In the genomic region with DNA sequence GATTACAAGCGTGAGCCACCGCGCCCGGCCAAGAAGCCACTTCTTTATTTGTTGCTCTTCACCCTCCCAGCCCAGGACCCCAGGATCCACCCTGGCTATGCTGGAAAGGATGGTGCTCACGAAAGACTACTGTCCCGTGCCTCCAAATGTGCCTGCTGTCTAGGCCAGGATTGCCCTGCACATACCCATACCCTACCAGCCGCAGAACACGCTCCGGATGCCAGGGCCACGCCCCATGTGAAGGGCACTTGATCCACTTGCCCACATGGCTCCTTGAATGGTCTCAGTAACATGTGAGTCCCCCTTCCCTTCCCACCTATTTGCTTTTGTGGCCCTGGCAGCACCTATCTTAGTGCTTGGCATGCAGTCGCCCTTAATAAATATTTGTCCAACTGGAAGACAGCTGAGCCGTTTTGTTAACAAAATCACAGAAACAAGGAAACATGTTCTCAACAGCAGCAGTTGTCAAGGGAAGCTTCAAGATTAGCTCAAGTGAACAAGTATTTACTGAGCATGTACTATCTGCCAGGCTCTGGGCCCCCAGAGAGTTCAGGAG, we compare ENCODE assay signal across 20 cellular contexts. TPM values are rescaled to one million over a fixed set of nuclear protein-coding genes. Genes with fewer than 3 reads are reported as not detected.
A peak's percentile ranks its signal among the peaks of the same experiment; 100 is the strongest.
DNase-seq lines count a peak whose midpoint lies in the region; ATAC-seq, FAIRE-seq and TF ChIP-seq lines count a peak whose summit lies in the region.
"Had no signal": no experiment of that assay in that cellular context is flagged by ENCODE, and none has a peak within 500 bp of the region (broad histone marks: within the 10 kb centered on the region; RNA-seq: fewer than 3 reads in every experiment).

No MANE protein-coding gene starts in this region.

- no peak overlapping the region for H3K27ac Mint-ChIP-seq in activated CD4-positive, alpha-beta memory T cell treated with anti-CD3 and anti-CD28 coated beads, Interleukin-2, amount 10 ng/mL, durations not matched to agents 7 days and 5 days

- CTCF ChIA-PET in HepG2 (lab: Yijun Ruan, JAX; ENCODE audit: low intra/inter-chr PET ratio, low total read pairs) (no interaction called here), OCI-LY7 (lab: Charles Lee; ENCODE audit: unreplicated experiment) (interaction anchor here (1.0 to 1.3 kb wide), 2 partner anchors 24 to 41 kb away, joined by 3 to 4 read pairs; no protein-coding TSS in a partner anchor)
- CTCF ChIA-PET in activated CD4-positive, alpha-beta memory T cell treated with anti-CD3 and anti-CD28 coated beads, Interleukin-2, amount 10 ng/mL, durations not matched to agents 7 days and 5 days (lab: Charles Lee): interaction anchor here (0.7 to 2.0 kb wide), 6 partner anchors 8 to 590 kb away, joined by 3 to 7 read pairs (median 4); no protein-coding TSS in a partner anchor

- H3K36me3 ChIP-seq in right lobe of liver: no peaks in the 10 kb centered on the region
- no peaks in the 10 kb centered on the region; a peak in 1 of 5 replicates for H3K36me3 ChIP-seq in HepG2 (replicated peaks in 1 of 2; ENCODE audit: control insufficient read depth in 1 of 2, insufficient read depth in 2 of 2, low read length in 2 of 2)
- no peaks in the 10 kb centered on the region for H3K36me3 ChIP-seq in OCI-LY7 (ENCODE audit: insufficient read depth, low read length)
- H3K36me3 ChIP-seq in lower lobe of right lung: no peaks in the 10 kb centered on the region
- no peaks in the 10 kb centered on the region for H3K36me3 ChIP-seq in left ventricle myocardium inferior
- H3K36me3 ChIP-seq in ascending aorta: no peaks in the 10 kb centered on the region
- H3K36me3 ChIP-seq: BE2C, MG63 had no signal

- POLR2A ChIA-PET in HepG2 (lab: Yijun Ruan, JAX) (no interaction called here), OCI-LY7 (lab: Charles Lee) (interaction anchor here (0.5 to 1.4 kb wide), 6 partner anchors 15 to 1800 kb away, joined by 3 to 6 read pairs (median 4); no protein-coding TSS in a partner anchor)
- POLR2A ChIA-PET in activated CD4-positive, alpha-beta memory T cell treated with anti-CD3 and anti-CD28 coated beads, Interleukin-2, amount 10 ng/mL, durations not matched to agents 7 days and 5 days (lab: Charles Lee): interaction anchor here (2.7 kb wide), 1 partner anchor 16 kb away, joined by 13 read pairs; no protein-coding TSS in a partner anchor

- no peak for TF ChIP-seq RAD21 in HepG2 (CRISPR knock-in tag; IDR thresholded peaks at IDR 0.05)

- in situ Hi-C loops in HepG2 (cut with HindIII; ENCODE audit: extremely low pct_ligation_motif_present, low pct_unique_long_range_greater_than_20kb): no loop called here

- BruUV-seq in HepG2 (replicated peaks; lab: Mats Ljungman, UMichigan) (no TSS peak), OCI-LY7 (replicated peaks; lab: Mats Ljungman, UMichigan) (no TSS peak)

- no peak for TF ChIP-seq EP300 in HepG2 (IDR thresholded peaks at IDR 0.05; ENCODE audit: low read depth in 2 of 2, low read length in 2 of 2)
- TF ChIP-seq EP300 in HepG2 (CRISPR knock-in tag; IDR thresholded peaks at IDR 0.05; ENCODE audit: borderline replicate concordance): no peak

- no peaks in the 10 kb centered on the region for H3K9me2 ChIP-seq in OCI-LY7 (ENCODE audit: insufficient read depth, low read length)

- H3K4me2 ChIP-seq in HepG2 (ENCODE audit: low read depth, low read length) (no peak overlapping the region), OCI-LY7 (ENCODE audit: low read length) (peak overlapping the region; percentile 35; the same call in 1 of the 2 replicates)
- H3K4me2 ChIP-seq: KMS-11 had no signal

- H4K20me1 ChIP-seq in HepG2 (ENCODE audit: insufficient read depth, low read length) (no peaks in the 10 kb centered on the region), OCI-LY7 (ENCODE audit: insufficient read depth, low read length) (no peaks in the 10 kb centered on the region)

- H3K27ac ChIP-seq in right lobe of liver (no peak overlapping the region), HepG2 (ENCODE audit: extremely low read length, insufficient read depth, low read length) (no peak overlapping the region), OCI-LY7 (ENCODE audit: low read depth, low read length, poor library complexity, severe bottlenecking) (peak overlapping the region; percentile 32), lower lobe of right lung (no peak overlapping the region), left ventricle myocardium inferior (replicated peaks) (no peak overlapping the region), ascending aorta (no peak overlapping the region)
- H3K27ac ChIP-seq: KMS-11 had no signal

- peaks cover 2% of the 10 kb centered on the region for H3K27me3 Mint-ChIP-seq in activated CD4-positive, alpha-beta memory T cell treated with anti-CD3 and anti-CD28 coated beads, Interleukin-2, amount 10 ng/mL, durations not matched to agents 7 days and 5 days

- no peak overlapping the region for H3K4me3 Mint-ChIP-seq in activated CD4-positive, alpha-beta memory T cell treated with anti-CD3 and anti-CD28 coated beads, Interleukin-2, amount 10 ng/mL, durations not matched to agents 7 days and 5 days

- no peaks in the 10 kb centered on the region for H3K9me3 ChIP-seq in right lobe of liver
- no peaks in the 10 kb centered on the region for H3K9me3 ChIP-seq in HepG2 (ENCODE audit: low read length)
- no peaks in the 10 kb centered on the region for H3K9me3 ChIP-seq in OCI-LY7 (ENCODE audit: low read length)
- H3K9me3 ChIP-seq in lower lobe of right lung: no peaks in the 10 kb centered on the region
- H3K9me3 ChIP-seq in left ventricle myocardium inferior (replicated peaks): no peaks in the 10 kb centered on the region
- no peaks in the 10 kb centered on the region for H3K9me3 ChIP-seq in ascending aorta
- H3K9me3 ChIP-seq: BE2C, MG63 had no signal

- TF ChIP-seq CTCF in right lobe of liver (IDR thresholded peaks at IDR 0.05): no peak
- TF ChIP-seq CTCF in HepG2 (CRISPR knock-in tag; IDR thresholded peaks at IDR 0.05): no peak
- TF ChIP-seq CTCF in OCI-LY7 (conservative IDR thresholded peaks at IDR 0.05; ENCODE audit: low read length): no peak
- no peak for TF ChIP-seq CTCF in lower lobe of right lung (IDR thresholded peaks at IDR 0.05)
- no peak for TF ChIP-seq CTCF in left ventricle myocardium inferior (IDR thresholded peaks at IDR 0.05; ENCODE audit: borderline replicate concordance)
- no peak for TF ChIP-seq CTCF in ascending aorta (IDR thresholded peaks at IDR 0.05)

- no peaks in the 10 kb centered on the region for H3K36me3 Mint-ChIP-seq in activated CD4-positive, alpha-beta memory T cell treated with anti-CD3 and anti-CD28 coated beads, Interleukin-2, amount 10 ng/mL, durations not matched to agents 7 days and 5 days (ENCODE audit: low read depth)

- no peak overlapping the region for H3K9ac ChIP-seq in HepG2 (ENCODE audit: insufficient read depth, low read depth, low read length)
- H3K9ac ChIP-seq: KMS-11 had no signal

- H3K4me1 ChIP-seq in right lobe of liver: peaks cover 0 to 5% (median 0%) of the 10 kb centered on the region in 4 donors
- H3K4me1 ChIP-seq in HepG2 (ENCODE audit: insufficient read depth, low read length): no peaks in the 10 kb centered on the region
- peaks cover 78% of the 10 kb centered on the region for H3K4me1 ChIP-seq in OCI-LY7 (ENCODE audit: insufficient read depth, low read length, poor library complexity, severe bottlenecking)
- peaks cover 6% of the 10 kb centered on the region for H3K4me1 ChIP-seq in lower lobe of right lung
- H3K4me1 ChIP-seq in left ventricle myocardium inferior: no peaks in the 10 kb centered on the region
- H3K4me1 ChIP-seq in ascending aorta: no peaks in the 10 kb centered on the region
- H3K4me1 ChIP-seq: BE2C had no signal

- H3K27me3 ChIP-seq in right lobe of liver (no peaks in the 10 kb centered on the region), HepG2 (ENCODE audit: control insufficient read depth in 1 of 2, insufficient read depth in 2 of 2, low read length in 2 of 2) (peaks cover 2 to 20% of the 10 kb centered on the region in 2 experiments; a peak in 4 of 5 replicates), lower lobe of right lung (ENCODE audit: low read depth) (no peaks in the 10 kb centered on the region), left ventricle myocardium inferior (ENCODE audit: low read depth) (peaks cover 34% of the 10 kb centered on the region), ascending aorta (no peaks in the 10 kb centered on the region)
- H3K27me3 ChIP-seq: BE2C, MG63 had no signal

- H2AFZ ChIP-seq in HepG2 (ENCODE audit: low read length) (no peak overlapping the region), OCI-LY7 (ENCODE audit: low read length) (no peak overlapping the region; the same call in 1 of the 2 replicates)

- 48% methylated on average over 5 of the region's 12 CpGs for WGBS in right lobe of liver (ENCODE audit: insufficient coverage, low coverage, low lambda C conversion rate, missing lambda C conversion rate)
- 57% methylated on average over 8 of the region's 12 CpGs for WGBS in HepG2 (ENCODE audit: low lambda C conversion rate)

- H3K4me3 ChIP-seq in right lobe of liver (no peak overlapping the region), HepG2 (replicated peaks in 1 of 3; ENCODE audit: insufficient read depth in 1 of 3, low read depth in 2 of 3, low read length in 3 of 3) (no peak overlapping the region), OCI-LY7 (ENCODE audit: low read depth, low read length, poor library complexity, severe bottlenecking) (no peak overlapping the region), lower lobe of right lung (no peak overlapping the region), left ventricle myocardium inferior (no peak overlapping the region), ascending aorta (no peak overlapping the region)
- H3K4me3 ChIP-seq: MG63 had no signal

- no peaks in the 10 kb centered on the region for H3K9me3 Mint-ChIP-seq in activated CD4-positive, alpha-beta memory T cell treated with anti-CD3 and anti-CD28 coated beads, Interleukin-2, amount 10 ng/mL, durations not matched to agents 7 days and 5 days

- intact Hi-C loops in right lobe of liver (cut with DNase I): no loop called here
- intact Hi-C loops in HepG2 (cut with micrococcal nuclease; ENCODE audit: unreplicated experiment): no loop called here
- intact Hi-C loops in OCI-LY7 (cut with micrococcal nuclease; ENCODE audit: unreplicated experiment): no loop called here
- intact Hi-C loops in lower lobe of right lung (cut with DNase I): no loop called here
- intact Hi-C loops in left ventricle myocardium inferior (cut with micrococcal nuclease): no loop called here
- intact Hi-C loops in ascending aorta (cut with DNase I): no loop called here

- TF ChIP-seq POLR2A in right lobe of liver (IDR thresholded peaks at IDR 0.05) (no peak), HepG2 (IDR thresholded peaks at IDR 0.05; ENCODE audit: insufficient read depth in 1 of 2, low read depth in 2 of 2, low read length in 2 of 2) (no peak)

- FAIRE-seq in HepG2 (lab: Jason Lieb, UNC): no peak
- FAIRE-seq: H1 had no signal

- peak; percentile 33 to 65 (median 47) for ATAC-seq in right lobe of liver
- no peak for ATAC-seq in HepG2
- ATAC-seq in lower lobe of right lung: peak; percentile 79 to 82
- ATAC-seq: SK-N-SH treated with all-trans-retinoic acid at 6 μM for 48 hours had no signal

- DNase-seq in right lobe of liver (no peak), HepG2 (ENCODE audit: low spot score) (no peak), OCI-LY7 (ENCODE audit: low spot score) (no peak), lower lobe of right lung (peak; percentile 76), left ventricle myocardium inferior (no peak), cerebellum (ENCODE audit: low spot score) (no peak), ascending aorta (ENCODE audit: low spot score in 2 of 2) (no peak)
- no peak for DNase-seq in activated CD4-positive, alpha-beta memory T cell treated with anti-CD3 and anti-CD28 coated beads, Interleukin-2, amount 10 ng/mL, durations not matched to agents 7 days and 5 days
- DNase-seq: ACHN; BE2C; DMS 273 treated with DMSO at 0.1 percent for 48 hours; MG63; NCI-H1417; NCI-H2081; NCI-H524 treated with DMSO at 0.1 percent for 48 hours; NK-92 treated with Interleukin-12 subunit alpha and Interleukin-12 subunit beta, amount 100 ng/mL, for 24 hours; Right ventricle myocardium superior had no signal

- peaks cover 12% of the 10 kb centered on the region for H3K4me1 Mint-ChIP-seq in activated CD4-positive, alpha-beta memory T cell treated with anti-CD3 and anti-CD28 coated beads, Interleukin-2, amount 10 ng/mL, durations not matched to agents 7 days and 5 days

- H3K79me2 ChIP-seq in HepG2 (ENCODE audit: insufficient read depth, low read length) (no peaks in the 10 kb centered on the region), OCI-LY7 (ENCODE audit: insufficient read depth, low read depth, low read length) (no peaks in the 10 kb centered on the region)

RNA-seq across cellular contexts. Expression of a gene that starts 13.8 kb away (rescaled TPM):
- total RNA-seq in right lobe of liver: 1 to 10 TPM in 4 of 6 experiments, under 1 TPM in 2; 0.35 to 2.5 (median 1.8) TPM
- 0.04 TPM in 1 of 2 replicates, not detected in the other for total RNA-seq in HepG2 (2016; rRNA removed; fragmentation: Illumina TruSeq; extraction: Trizol)
- not detected in 2 replicates for total RNA-seq in HepG2 (2016; cell fraction: cytosol; rRNA removed; fragmentation: Illumina TruSeq; extraction: Trizol; ENCODE audit: low read depth)
- 0.03 and 0.04 TPM in 2 replicates for total RNA-seq in HepG2 (2016; cell fraction: insoluble cytoplasmic fraction; rRNA removed; fragmentation: Illumina TruSeq; extraction: Trizol)
- total RNA-seq in HepG2 (2016; cell fraction: membrane; rRNA removed; fragmentation: Illumina TruSeq; extraction: Trizol): 0.03 TPM in 2 replicates
- total RNA-seq in HepG2 (2016; cell fraction: nucleus; rRNA removed; fragmentation: Illumina TruSeq; extraction: Trizol): 0.09 TPM in 1 of 2 replicates, not detected in the other
- polyA plus RNA-seq in HepG2 (2011; rRNA removed): 0.05 and 0.07 TPM in 2 replicates
- 0.05 and 0.06 TPM in 2 replicates for polyA plus RNA-seq in HepG2 (2011; cell fraction: cytosol; rRNA removed)
- 0.03 and 0.08 TPM in 2 replicates for polyA plus RNA-seq in HepG2 (2011; cell fraction: nucleus; rRNA removed)
- 0.05 and 0.17 TPM in 2 replicates for polyA plus RNA-seq in HepG2 (2012)
- polyA plus RNA-seq in HepG2 (2016; cell fraction: cytosol; fragmentation: Illumina TruSeq; extraction: Trizol; ENCODE audit: low read depth): not detected in 2 replicates
- 0.04 TPM in 1 of 2 replicates, not detected in the other for polyA plus RNA-seq in HepG2 (2016; cell fraction: insoluble cytoplasmic fraction; fragmentation: Illumina TruSeq; extraction: Trizol; ENCODE audit: low read depth)
- not detected in 2 replicates for polyA plus RNA-seq in HepG2 (2016; cell fraction: membrane; fragmentation: Illumina TruSeq; extraction: Trizol; ENCODE audit: low read depth)
- polyA plus RNA-seq in HepG2 (2016; cell fraction: nucleus; fragmentation: Illumina TruSeq; extraction: Trizol; ENCODE audit: insufficient read depth, low read depth): not detected in 2 replicates
- 0.18 TPM in 1 of 2 replicates, not detected in the other for polyA minus RNA-seq in HepG2 (2011; rRNA and poly(A)+ RNA removed; ENCODE audit: low replicate concordance)
- not detected in 2 replicates for polyA minus RNA-seq in HepG2 (2011; cell fraction: cytosol; rRNA and poly(A)+ RNA removed)
- polyA minus RNA-seq in HepG2 (2011; cell fraction: nucleus; rRNA and poly(A)+ RNA removed): 0.13 and 0.25 TPM in 2 replicates
- total RNA-seq in OCI-LY7 (2014; rRNA removed; shearing (Covaris generic)): 0.28 and 0.50 TPM in 2 replicates
- 0.35 and 0.42 TPM in 2 replicates for total RNA-seq in OCI-LY7 (2022)
- total RNA-seq in lower lobe of right lung: 7.8 TPM
- total RNA-seq in left ventricle myocardium inferior: 1.4 TPM
- total RNA-seq in cerebellum: 2.6 TPM
- not detected for total RNA-seq in ascending aorta
- total RNA-seq in activated CD4-positive, alpha-beta memory T cell treated with anti-CD3 and anti-CD28 coated beads, Interleukin-2, amount 10 ng/mL, durations not matched to agents 7 days and 5 days: 1 to 10 TPM; 1.5 to 1.7 TPM

RNA-seq across cellular contexts. Expression of a gene that starts 14.2 kb away (rescaled TPM):
- not detected for total RNA-seq in right lobe of liver
- total RNA-seq in HepG2 (2016; rRNA removed; fragmentation: Illumina TruSeq; extraction: Trizol): not detected in 2 replicates
- not detected in 2 replicates for total RNA-seq in HepG2 (2016; cell fraction: cytosol; rRNA removed; fragmentation: Illumina TruSeq; extraction: Trizol; ENCODE audit: low read depth)
- not detected in 2 replicates for total RNA-seq in HepG2 (2016; cell fraction: insoluble cytoplasmic fraction; rRNA removed; fragmentation: Illumina TruSeq; extraction: Trizol)
- total RNA-seq in HepG2 (2016; cell fraction: membrane; rRNA removed; fragmentation: Illumina TruSeq; extraction: Trizol): not detected in 2 replicates
- not detected in 2 replicates for total RNA-seq in HepG2 (2016; cell fraction: nucleus; rRNA removed; fragmentation: Illumina TruSeq; extraction: Trizol)
- polyA plus RNA-seq in HepG2 (2011; rRNA removed): not detected in 2 replicates
- not detected in 2 replicates for polyA plus RNA-seq in HepG2 (2011; cell fraction: cytosol; rRNA removed)
- polyA plus RNA-seq in HepG2 (2011; cell fraction: nucleus; rRNA removed): not detected in 2 replicates
- not detected in 2 replicates for polyA plus RNA-seq in HepG2 (2012)
- not detected in 2 replicates for polyA plus RNA-seq in HepG2 (2016; cell fraction: cytosol; fragmentation: Illumina TruSeq; extraction: Trizol; ENCODE audit: low read depth)
- polyA plus RNA-seq in HepG2 (2016; cell fraction: insoluble cytoplasmic fraction; fragmentation: Illumina TruSeq; extraction: Trizol; ENCODE audit: low read depth): not detected in 2 replicates
- not detected in 2 replicates for polyA plus RNA-seq in HepG2 (2016; cell fraction: membrane; fragmentation: Illumina TruSeq; extraction: Trizol; ENCODE audit: low read depth)
- not detected in 2 replicates for polyA plus RNA-seq in HepG2 (2016; cell fraction: nucleus; fragmentation: Illumina TruSeq; extraction: Trizol; ENCODE audit: insufficient read depth, low read depth)
- not detected in 2 replicates for polyA minus RNA-seq in HepG2 (2011; rRNA and poly(A)+ RNA removed; ENCODE audit: low replicate concordance)
- not detected in 2 replicates for polyA minus RNA-seq in HepG2 (2011; cell fraction: cytosol; rRNA and poly(A)+ RNA removed)
- not detected in 2 replicates for polyA minus RNA-seq in HepG2 (2011; cell fraction: nucleus; rRNA and poly(A)+ RNA removed)
- total RNA-seq in OCI-LY7 (2014; rRNA removed; shearing (Covaris generic)): 0.44 TPM in 1 of 2 replicates, not detected in the other
- 0.57 and 0.83 TPM in 2 replicates for total RNA-seq in OCI-LY7 (2022)
- total RNA-seq in lower lobe of right lung: not detected
- not detected for total RNA-seq in left ventricle myocardium inferior
- not detected for total RNA-seq in cerebellum
- not detected for total RNA-seq in ascending aorta
- total RNA-seq in activated CD4-positive, alpha-beta memory T cell treated with anti-CD3 and anti-CD28 coated beads, Interleukin-2, amount 10 ng/mL, durations not matched to agents 7 days and 5 days: under 1 TPM; 0.18 to 0.40 TPM
- total RNA-seq: H1, Right ventricle myocardium superior had no signal
- polyA plus RNA-seq: H1 had no signal

RNA-seq across cellular contexts. Expression of a gene that starts 33.0 kb away (rescaled TPM):
- total RNA-seq in right lobe of liver (not detected), HepG2 (2016; rRNA removed; fragmentation: Illumina TruSeq; extraction: Trizol) (not detected in 2 replicates), OCI-LY7 (2022) (not detected in 2 replicates), lower lobe of right lung (not detected), left ventricle myocardium inferior (not detected), cerebellum (not detected), ascending aorta (not detected)
- total RNA-seq in HepG2 (2016; cell fraction: cytosol; rRNA removed; fragmentation: Illumina TruSeq; extraction: Trizol; ENCODE audit: low read depth): not detected in 2 replicates
- total RNA-seq in HepG2 (2016; cell fraction: insoluble cytoplasmic fraction; rRNA removed; fragmentation: Illumina TruSeq; extraction: Trizol): not detected in 2 replicates
- total RNA-seq in HepG2 (2016; cell fraction: membrane; rRNA removed; fragmentation: Illumina TruSeq; extraction: Trizol): not detected in 2 replicates
- not detected in 2 replicates for total RNA-seq in HepG2 (2016; cell fraction: nucleus; rRNA removed; fragmentation: Illumina TruSeq; extraction: Trizol)
- polyA plus RNA-seq in HepG2 (2011; rRNA removed): not detected in 2 replicates
- polyA plus RNA-seq in HepG2 (2011; cell fraction: cytosol; rRNA removed): not detected in 2 replicates
- 0.06 TPM in 1 of 2 replicates, not detected in the other for polyA plus RNA-seq in HepG2 (2011; cell fraction: nucleus; rRNA removed)
- polyA plus RNA-seq in HepG2 (2012): not detected in 2 replicates
- polyA plus RNA-seq in HepG2 (2016; cell fraction: cytosol; fragmentation: Illumina TruSeq; extraction: Trizol; ENCODE audit: low read depth): not detected in 2 replicates
- not detected in 2 replicates for polyA plus RNA-seq in HepG2 (2016; cell fraction: insoluble cytoplasmic fraction; fragmentation: Illumina TruSeq; extraction: Trizol; ENCODE audit: low read depth)
- not detected in 2 replicates for polyA plus RNA-seq in HepG2 (2016; cell fraction: membrane; fragmentation: Illumina TruSeq; extraction: Trizol; ENCODE audit: low read depth)
- not detected in 2 replicates for polyA plus RNA-seq in HepG2 (2016; cell fraction: nucleus; fragmentation: Illumina TruSeq; extraction: Trizol; ENCODE audit: insufficient read depth, low read depth)
- polyA minus RNA-seq in HepG2 (2011; rRNA and poly(A)+ RNA removed; ENCODE audit: low replicate concordance): not detected in 2 replicates
- not detected in 2 replicates for polyA minus RNA-seq in HepG2 (2011; cell fraction: cytosol; rRNA and poly(A)+ RNA removed)
- not detected in 2 replicates for polyA minus RNA-seq in HepG2 (2011; cell fraction: nucleus; rRNA and poly(A)+ RNA removed)
- total RNA-seq in OCI-LY7 (2014; rRNA removed; shearing (Covaris generic)): not detected in 2 replicates
- total RNA-seq in activated CD4-positive, alpha-beta memory T cell treated with anti-CD3 and anti-CD28 coated beads, Interleukin-2, amount 10 ng/mL, durations not matched to agents 7 days and 5 days: not detected
- total RNA-seq: H1, Right ventricle myocardium superior had no signal
- polyA plus RNA-seq: H1 had no signal

RNA-seq across cellular contexts. Expression of a gene that starts 52.8 kb away (rescaled TPM):
- total RNA-seq in right lobe of liver (under 1 TPM in 1 of 6 experiments, not detected in 5; 0.10 TPM), HepG2 (2016; rRNA removed; fragmentation: Illumina TruSeq; extraction: Trizol) (not detected in 2 replicates), OCI-LY7 (2022) (not detected in 2 replicates), lower lobe of right lung (0.27 TPM), left ventricle myocardium inferior (not detected), cerebellum (not detected), ascending aorta (not detected)
- total RNA-seq in HepG2 (2016; cell fraction: cytosol; rRNA removed; fragmentation: Illumina TruSeq; extraction: Trizol; ENCODE audit: low read depth): not detected in 2 replicates
- total RNA-seq in HepG2 (2016; cell fraction: insoluble cytoplasmic fraction; rRNA removed; fragmentation: Illumina TruSeq; extraction: Trizol): not detected in 2 replicates
- not detected in 2 replicates for total RNA-seq in HepG2 (2016; cell fraction: membrane; rRNA removed; fragmentation: Illumina TruSeq; extraction: Trizol)
- total RNA-seq in HepG2 (2016; cell fraction: nucleus; rRNA removed; fragmentation: Illumina TruSeq; extraction: Trizol): not detected in 2 replicates
- not detected in 2 replicates for polyA plus RNA-seq in HepG2 (2011; rRNA removed)
- polyA plus RNA-seq in HepG2 (2011; cell fraction: cytosol; rRNA removed): not detected in 2 replicates
- polyA plus RNA-seq in HepG2 (2011; cell fraction: nucleus; rRNA removed): not detected in 2 replicates
- not detected in 2 replicates for polyA plus RNA-seq in HepG2 (2012)
- polyA plus RNA-seq in HepG2 (2016; cell fraction: cytosol; fragmentation: Illumina TruSeq; extraction: Trizol; ENCODE audit: low read depth): not detected in 2 replicates
- not detected in 2 replicates for polyA plus RNA-seq in HepG2 (2016; cell fraction: insoluble cytoplasmic fraction; fragmentation: Illumina TruSeq; extraction: Trizol; ENCODE audit: low read depth)
- not detected in 2 replicates for polyA plus RNA-seq in HepG2 (2016; cell fraction: membrane; fragmentation: Illumina TruSeq; extraction: Trizol; ENCODE audit: low read depth)
- not detected in 2 replicates for polyA plus RNA-seq in HepG2 (2016; cell fraction: nucleus; fragmentation: Illumina TruSeq; extraction: Trizol; ENCODE audit: insufficient read depth, low read depth)
- not detected in 2 replicates for polyA minus RNA-seq in HepG2 (2011; rRNA and poly(A)+ RNA removed; ENCODE audit: low replicate concordance)
- polyA minus RNA-seq in HepG2 (2011; cell fraction: cytosol; rRNA and poly(A)+ RNA removed): not detected in 2 replicates
- not detected in 2 replicates for polyA minus RNA-seq in HepG2 (2011; cell fraction: nucleus; rRNA and poly(A)+ RNA removed)
- total RNA-seq in OCI-LY7 (2014; rRNA removed; shearing (Covaris generic)): not detected in 2 replicates
- total RNA-seq in activated CD4-positive, alpha-beta memory T cell treated with anti-CD3 and anti-CD28 coated beads, Interleukin-2, amount 10 ng/mL, durations not matched to agents 7 days and 5 days: not detected
- total RNA-seq: H1, Right ventricle myocardium superior had no signal
- polyA plus RNA-seq: H1 had no signal
